Comparison of ENCODE assay signal across 2 cellular contexts in the genomic region with DNA sequence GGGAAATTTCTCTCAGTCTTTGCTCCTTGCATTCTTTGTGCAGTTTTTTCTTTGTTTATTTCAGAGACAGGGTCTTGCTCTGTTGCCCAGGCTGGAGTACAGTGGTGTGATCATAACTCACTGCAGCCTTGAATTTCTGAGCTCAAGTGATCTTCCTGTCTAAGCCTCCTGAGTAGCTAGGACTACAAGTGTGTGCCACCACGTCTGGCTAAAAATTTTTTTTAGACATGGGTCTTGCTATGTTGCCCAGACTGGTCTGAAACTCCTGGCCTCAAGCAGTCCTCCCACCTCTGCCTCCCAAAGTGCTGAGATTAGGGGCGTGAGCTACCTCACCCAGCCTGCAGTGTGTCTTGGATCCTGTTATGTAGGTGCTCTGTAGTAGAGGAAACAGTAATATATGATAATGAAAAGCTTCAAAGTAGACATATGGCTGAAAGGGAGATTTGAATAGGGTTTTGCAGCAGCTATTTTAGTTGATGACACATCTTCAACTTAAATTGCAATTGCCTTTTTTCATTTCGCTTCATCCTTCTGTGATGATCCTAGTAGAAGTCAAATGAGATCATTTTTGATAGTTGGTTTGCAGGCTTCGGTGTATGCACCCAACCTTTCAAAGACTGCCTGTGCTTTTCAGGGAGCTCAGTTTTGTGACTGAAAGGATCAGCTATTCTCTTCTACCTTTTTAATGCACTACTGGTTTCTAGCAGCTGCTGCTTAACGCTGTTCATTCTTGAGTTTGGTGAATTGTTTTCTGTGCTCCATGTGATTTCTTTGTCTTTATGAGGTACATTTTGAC.
TF ChIP-seq lines count a peak whose summit lies in the region.

No MANE protein-coding gene starts in this region.

TF ChIP-seq in HEK293, 187 proteins besides CTCF, POLR2A, EP300 and RAD21 (continued from another document):
- TF ChIP-seq, protein P1, sequence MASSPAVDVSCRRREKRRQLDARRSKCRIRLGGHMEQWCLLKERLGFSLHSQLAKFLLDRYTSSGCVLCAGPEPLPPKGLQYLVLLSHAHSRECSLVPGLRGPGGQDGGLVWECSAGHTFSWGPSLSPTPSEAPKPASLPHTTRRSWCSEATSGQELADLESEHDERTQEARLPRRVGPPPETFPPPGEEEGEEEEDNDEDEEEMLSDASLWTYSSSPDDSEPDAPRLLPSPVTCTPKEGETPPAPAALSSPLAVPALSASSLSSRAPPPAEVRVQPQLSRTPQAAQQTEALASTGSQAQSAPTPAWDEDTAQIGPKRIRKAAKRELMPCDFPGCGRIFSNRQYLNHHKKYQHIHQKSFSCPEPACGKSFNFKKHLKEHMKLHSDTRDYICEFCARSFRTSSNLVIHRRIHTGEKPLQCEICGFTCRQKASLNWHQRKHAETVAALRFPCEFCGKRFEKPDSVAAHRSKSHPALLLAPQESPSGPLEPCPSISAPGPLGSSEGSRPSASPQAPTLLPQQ (tag by site-specific recombination; IDR thresholded peaks at IDR 0.05): no peak
- TF ChIP-seq ZNF843 (tag by site-specific recombination; IDR thresholded peaks at IDR 0.05): no peak

TF ChIP-seq in WTC11, 78 proteins besides CTCF, POLR2A, EP300 and RAD21 (continued from another document):
- TF ChIP-seq, protein P2, sequence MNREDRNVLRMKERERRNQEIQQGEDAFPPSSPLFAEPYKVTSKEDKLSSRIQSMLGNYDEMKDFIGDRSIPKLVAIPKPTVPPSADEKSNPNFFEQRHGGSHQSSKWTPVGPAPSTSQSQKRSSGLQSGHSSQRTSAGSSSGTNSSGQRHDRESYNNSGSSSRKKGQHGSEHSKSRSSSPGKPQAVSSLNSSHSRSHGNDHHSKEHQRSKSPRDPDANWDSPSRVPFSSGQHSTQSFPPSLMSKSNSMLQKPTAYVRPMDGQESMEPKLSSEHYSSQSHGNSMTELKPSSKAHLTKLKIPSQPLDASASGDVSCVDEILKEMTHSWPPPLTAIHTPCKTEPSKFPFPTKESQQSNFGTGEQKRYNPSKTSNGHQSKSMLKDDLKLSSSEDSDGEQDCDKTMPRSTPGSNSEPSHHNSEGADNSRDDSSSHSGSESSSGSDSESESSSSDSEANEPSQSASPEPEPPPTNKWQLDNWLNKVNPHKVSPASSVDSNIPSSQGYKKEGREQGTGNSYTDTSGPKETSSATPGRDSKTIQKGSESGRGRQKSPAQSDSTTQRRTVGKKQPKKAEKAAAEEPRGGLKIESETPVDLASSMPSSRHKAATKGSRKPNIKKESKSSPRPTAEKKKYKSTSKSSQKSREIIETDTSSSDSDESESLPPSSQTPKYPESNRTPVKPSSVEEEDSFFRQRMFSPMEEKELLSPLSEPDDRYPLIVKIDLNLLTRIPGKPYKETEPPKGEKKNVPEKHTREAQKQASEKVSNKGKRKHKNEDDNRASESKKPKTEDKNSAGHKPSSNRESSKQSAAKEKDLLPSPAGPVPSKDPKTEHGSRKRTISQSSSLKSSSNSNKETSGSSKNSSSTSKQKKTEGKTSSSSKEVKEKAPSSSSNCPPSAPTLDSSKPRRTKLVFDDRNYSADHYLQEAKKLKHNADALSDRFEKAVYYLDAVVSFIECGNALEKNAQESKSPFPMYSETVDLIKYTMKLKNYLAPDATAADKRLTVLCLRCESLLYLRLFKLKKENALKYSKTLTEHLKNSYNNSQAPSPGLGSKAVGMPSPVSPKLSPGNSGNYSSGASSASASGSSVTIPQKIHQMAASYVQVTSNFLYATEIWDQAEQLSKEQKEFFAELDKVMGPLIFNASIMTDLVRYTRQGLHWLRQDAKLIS (CRISPR knock-in tag; IDR thresholded peaks at IDR 0.05; ENCODE audit: borderline replicate concordance): no peak
- TF ChIP-seq HMGA2 (CRISPR knock-in tag; IDR thresholded peaks at IDR 0.05) (no peak), MYBL2 (CRISPR knock-in tag; IDR thresholded peaks at IDR 0.05) (no peak), ZNF416 (CRISPR knock-in tag; IDR thresholded peaks at IDR 0.05) (no peak), TEAD1 (CRISPR knock-in tag; IDR thresholded peaks at IDR 0.05) (no peak), ESRRA (CRISPR knock-in tag; IDR thresholded peaks at IDR 0.05; ENCODE audit: borderline replicate concordance) (no peak), NFYB (CRISPR knock-in tag; conservative IDR thresholded peaks at IDR 0.05; ENCODE audit: low read depth) (no peak), ETV6 (CRISPR knock-in tag; IDR thresholded peaks at IDR 0.05) (no peak), FOXJ3 (CRISPR knock-in tag; IDR thresholded peaks at IDR 0.05; ENCODE audit: borderline replicate concordance) (no peak), GTF2I (CRISPR knock-in tag; conservative IDR thresholded peaks at IDR 0.05) (peak; percentile 69; the same call in 1 of the 2 replicates), ZNF121 (CRISPR knock-in tag; IDR thresholded peaks at IDR 0.05) (peak; percentile 99)
- TF ChIP-seq, protein P3, sequence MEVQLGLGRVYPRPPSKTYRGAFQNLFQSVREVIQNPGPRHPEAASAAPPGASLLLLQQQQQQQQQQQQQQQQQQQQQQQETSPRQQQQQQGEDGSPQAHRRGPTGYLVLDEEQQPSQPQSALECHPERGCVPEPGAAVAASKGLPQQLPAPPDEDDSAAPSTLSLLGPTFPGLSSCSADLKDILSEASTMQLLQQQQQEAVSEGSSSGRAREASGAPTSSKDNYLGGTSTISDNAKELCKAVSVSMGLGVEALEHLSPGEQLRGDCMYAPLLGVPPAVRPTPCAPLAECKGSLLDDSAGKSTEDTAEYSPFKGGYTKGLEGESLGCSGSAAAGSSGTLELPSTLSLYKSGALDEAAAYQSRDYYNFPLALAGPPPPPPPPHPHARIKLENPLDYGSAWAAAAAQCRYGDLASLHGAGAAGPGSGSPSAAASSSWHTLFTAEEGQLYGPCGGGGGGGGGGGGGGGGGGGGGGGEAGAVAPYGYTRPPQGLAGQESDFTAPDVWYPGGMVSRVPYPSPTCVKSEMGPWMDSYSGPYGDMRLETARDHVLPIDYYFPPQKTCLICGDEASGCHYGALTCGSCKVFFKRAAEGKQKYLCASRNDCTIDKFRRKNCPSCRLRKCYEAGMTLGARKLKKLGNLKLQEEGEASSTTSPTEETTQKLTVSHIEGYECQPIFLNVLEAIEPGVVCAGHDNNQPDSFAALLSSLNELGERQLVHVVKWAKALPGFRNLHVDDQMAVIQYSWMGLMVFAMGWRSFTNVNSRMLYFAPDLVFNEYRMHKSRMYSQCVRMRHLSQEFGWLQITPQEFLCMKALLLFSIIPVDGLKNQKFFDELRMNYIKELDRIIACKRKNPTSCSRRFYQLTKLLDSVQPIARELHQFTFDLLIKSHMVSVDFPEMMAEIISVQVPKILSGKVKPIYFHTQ (CRISPR knock-in tag; IDR thresholded peaks at IDR 0.05): no peak
